In the genomic region with DNA sequence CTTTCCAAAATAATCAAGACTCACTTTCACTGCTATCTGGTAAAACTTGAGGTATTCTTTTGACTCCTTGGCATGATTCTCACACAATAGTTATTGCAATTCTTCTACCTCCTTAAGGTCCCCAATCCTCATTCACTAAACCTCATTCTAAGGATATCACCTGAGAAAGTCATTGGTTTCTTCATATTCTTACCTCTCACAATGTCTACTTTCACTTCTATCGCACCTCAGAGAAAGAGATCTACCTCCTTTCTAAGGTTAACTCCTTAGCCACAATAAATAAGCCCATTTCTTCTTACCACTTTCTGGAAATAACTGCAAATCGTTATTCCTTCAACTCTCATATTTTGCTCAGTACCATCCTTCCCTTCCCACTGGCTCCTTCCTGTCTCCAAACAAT, we compare ENCODE assay signal across 29 cellular contexts.
"Had no signal": no experiment of that assay in that cellular context is flagged by ENCODE, and none has a peak within 500 bp of the region (broad histone marks: within the 10 kb centered on the region; RNA-seq: fewer than 3 reads in every experiment).

No MANE protein-coding gene starts in this region.

- H3K27me3 ChIP-seq: esophagus squamous epithelium, heart right ventricle, left lung, right lobe of liver had no signal

- H3K4me3 Mint-ChIP-seq: activated CD4-positive, alpha-beta memory T cell treated with anti-CD3 and anti-CD28 coated beads, Interleukin-2, amount 10 ng/mL, durations not matched to agents 7 days and 5 days; activated CD4-positive, alpha-beta T cell treated with anti-CD3 and anti-CD28 coated beads, Interleukin-2, amount 10 ng/mL, durations not matched to agents 24 days and 14 days; activated naive CD4-positive, alpha-beta T cell treated with anti-CD3 and anti-CD28 coated beads, Interleukin-2, amount 10 ng/mL, durations not matched to agents 7 days and 5 days; natural killer cell; stimulated activated naive CD8-positive, alpha-beta T cell treated with anti-CD3 and anti-CD28 coated beads, Interleukin-15, Interleukin-2, amounts not matched to agents 100 ng/mL and 50 ng/mL, for 24 hours had no signal

- ATAC-seq: heart right ventricle, left lung, lower lobe of right lung, natural killer cell, right lobe of liver had no signal

- H3K4me3 ChIP-seq: esophagus squamous epithelium, heart right ventricle, left lung, lower lobe of right lung, right lobe of liver, thoracic aorta had no signal

- H3K27ac ChIP-seq: epithelial cell of prostate, esophagus squamous epithelium, heart right ventricle, left lung, lower lobe of right lung, right lobe of liver, thoracic aorta, WERI-Rb-1 had no signal

- FAIRE-seq: colon, islet of Langerhans, TTC549, urothelium cell line had no signal

- H3K27me3 Mint-ChIP-seq: activated CD4-positive, alpha-beta memory T cell treated with anti-CD3 and anti-CD28 coated beads, Interleukin-2, amount 10 ng/mL, durations not matched to agents 7 days and 5 days; activated CD4-positive, alpha-beta T cell treated with anti-CD3 and anti-CD28 coated beads, Interleukin-2, amount 10 ng/mL, durations not matched to agents 24 days and 14 days; activated naive CD4-positive, alpha-beta T cell treated with anti-CD3 and anti-CD28 coated beads, Interleukin-2, amount 10 ng/mL, durations not matched to agents 7 days and 5 days; stimulated activated naive CD8-positive, alpha-beta T cell treated with anti-CD3 and anti-CD28 coated beads, Interleukin-15, Interleukin-2, amounts not matched to agents 100 ng/mL and 50 ng/mL, for 24 hours had no signal

- H3K27ac Mint-ChIP-seq: activated CD4-positive, alpha-beta memory T cell treated with anti-CD3 and anti-CD28 coated beads, Interleukin-2, amount 10 ng/mL, durations not matched to agents 7 days and 5 days; activated CD4-positive, alpha-beta T cell treated with anti-CD3 and anti-CD28 coated beads, Interleukin-2, amount 10 ng/mL, durations not matched to agents 24 days and 14 days; activated naive CD4-positive, alpha-beta T cell treated with anti-CD3 and anti-CD28 coated beads, Interleukin-2, amount 10 ng/mL, durations not matched to agents 7 days and 5 days; stimulated activated naive CD8-positive, alpha-beta T cell treated with anti-CD3 and anti-CD28 coated beads, Interleukin-15, Interleukin-2, amounts not matched to agents 100 ng/mL and 50 ng/mL, for 24 hours had no signal

- DNase-seq: activated CD4-positive, alpha-beta memory T cell treated with anti-CD3 and anti-CD28 coated beads, Interleukin-2, amount 10 ng/mL, durations not matched to agents 7 days and 5 days; activated CD4-positive, alpha-beta T cell treated with anti-CD3 and anti-CD28 coated beads, Interleukin-2, amount 10 ng/mL, durations not matched to agents 24 days and 14 days; activated CD4-positive, CD25-positive, alpha-beta regulatory T cell treated with anti-CD3 and anti-CD28 coated beads, Interleukin-2, amount 50 U/mL, for 72 hours; activated gamma-delta T cell; activated naive CD4-positive, alpha-beta T cell treated with anti-CD3 and anti-CD28 coated beads, Interleukin-2, amount 10 ng/mL, durations not matched to agents 7 days and 5 days; amygdala; central memory CD4-positive, alpha-beta T cell; dermis blood vessel endothelial cell; effector CD4-positive, alpha-beta T cell; esophagus squamous epithelium; foreskin melanocyte; heart right ventricle; lower lobe of right lung; mesenchymal stem cell; natural killer cell; right lobe of liver; stimulated activated CD4-positive, alpha-beta T cell treated with anti-CD3 and anti-CD28 coated beads, Interleukin-12 subunit alpha, Interleukin-12 subunit beta, amount 100 ng/mL, for 4 hours; stimulated activated CD4-positive, alpha-beta T cell treated with anti-CD3 and anti-CD28 coated beads, Interleukin-4, amount 100 ng/mL, for 1 hour; T-helper 1 cell; trophoblast cell; WERI-Rb-1 had no signal

- H3K9me3 Mint-ChIP-seq: activated CD4-positive, alpha-beta memory T cell treated with anti-CD3 and anti-CD28 coated beads, Interleukin-2, amount 10 ng/mL, durations not matched to agents 7 days and 5 days; activated CD4-positive, alpha-beta T cell treated with anti-CD3 and anti-CD28 coated beads, Interleukin-2, amount 10 ng/mL, durations not matched to agents 24 days and 14 days; activated naive CD4-positive, alpha-beta T cell treated with anti-CD3 and anti-CD28 coated beads, Interleukin-2, amount 10 ng/mL, durations not matched to agents 7 days and 5 days; natural killer cell; stimulated activated naive CD8-positive, alpha-beta T cell treated with anti-CD3 and anti-CD28 coated beads, Interleukin-15, Interleukin-2, amounts not matched to agents 100 ng/mL and 50 ng/mL, for 24 hours had no signal

- H3K4me1 ChIP-seq: right lobe of liver had no signal

- H3K9me3 ChIP-seq: esophagus squamous epithelium, heart right ventricle, left lung, lower lobe of right lung, right lobe of liver, thoracic aorta had no signal
